17 cellular contexts compared by ENCODE assay signal in genomic region chr1:1341549-1342021, GRCh38. TPM values are rescaled to one million over a fixed set of nuclear protein-coding genes. Genes with fewer than 3 reads are reported as not detected.
DNase-seq lines count a peak whose midpoint lies in the region; ATAC-seq, FAIRE-seq and TF ChIP-seq lines count a peak whose summit lies in the region.
"Had no signal": no experiment of that assay in that cellular context is flagged by ENCODE, and none has a peak within 500 bp of the region (broad histone marks: within the 10 kb centered on the region; RNA-seq: fewer than 3 reads in every experiment).

No MANE protein-coding gene starts in this region.

- no peak overlapping the region for H2BK12ac ChIP-seq in mesenchymal stem cell (ENCODE audit: low read length in 2 of 2)

- H2BK15ac ChIP-seq in mesenchymal stem cell (ENCODE audit: low read depth, poor library complexity, severe bottlenecking): no peak overlapping the region

- POLR2A ChIA-PET in HEK293 (lab: Yijun Ruan, JAX) (no interaction called here), K562 (lab: Yijun Ruan, JAX) (interaction anchor here (0.6 to 1.0 kb wide), 2 partner anchors 10 to 35 kb away, joined by 3 to 4 read pairs; no protein-coding TSS in a partner anchor)

- H2BK5ac ChIP-seq in mesenchymal stem cell (ENCODE audit: low read depth, low read length, poor library complexity, severe bottlenecking): no peak overlapping the region

- BruUV-seq in K562 (replicated peaks; lab: Mats Ljungman, UMichigan): no TSS peak

- peaks cover 40% of the 10 kb centered on the region for H3K79me2 ChIP-seq in K562 (ENCODE audit: control insufficient read depth, insufficient read depth, low read length)

- TF ChIP-seq CTCF in HEK293 (tag by site-specific recombination; IDR thresholded peaks at IDR 0.05) (no peak), K562 (IDR thresholded peaks at IDR 0.05 in 2 of 3, conservative IDR thresholded peaks at IDR 0.05 in 1 of 3; ENCODE audit: insufficient read depth in 2 of 3, low read depth in 1 of 3, low read length in 3 of 3) (no peak)

- H2BK120ac ChIP-seq in mesenchymal stem cell (ENCODE audit: low read depth, low read length): no peak overlapping the region

- H3K79me1 ChIP-seq in mesenchymal stem cell (replicated peaks; ENCODE audit: low read length, poor library complexity, severe bottlenecking): peaks cover 36% of the 10 kb centered on the region

- H3K23ac ChIP-seq in mesenchymal stem cell (ENCODE audit: low read length in 2 of 2): no peak overlapping the region

- peaks cover 38% of the 10 kb centered on the region; the same call in 1 of the 2 replicates for H4K20me1 ChIP-seq in K562 (replicated peaks; ENCODE audit: control insufficient read depth, insufficient read depth, low read length)

- H3K4me3 ChIP-seq in HEK293 (ENCODE audit: low read depth, low read length): no peak overlapping the region
- no peak overlapping the region for H3K4me3 ChIP-seq in K562
- H3K4me3 ChIP-seq in mesenchymal stem cell (ENCODE audit: insufficient read depth in 1 of 2, low read depth in 1 of 2, low read length in 2 of 2): no peak overlapping the region
- H3K4me3 ChIP-seq: BLaER1, GM23248 had no signal

- TF ChIP-seq EP300 in K562 (IDR thresholded peaks at IDR 0.05; ENCODE audit: low read length): no peak

- in situ Hi-C loops in K562 (cut with MboI): no loop called here

- no peak overlapping the region for H2AK5ac ChIP-seq in mesenchymal stem cell (ENCODE audit: low read length, severe bottlenecking)

- no peaks in the 10 kb centered on the region for H3K9me3 ChIP-seq in HEK293 (ENCODE audit: control insufficient read depth, insufficient read depth, low read depth, low read length)
- peaks cover 2% of the 10 kb centered on the region; the same call in 1 of the 2 replicates for H3K9me3 ChIP-seq in K562 (replicated peaks; ENCODE audit: control insufficient read depth, insufficient read depth, low read depth, low read length)
- no peaks in the 10 kb centered on the region for H3K9me3 ChIP-seq in mesenchymal stem cell (ENCODE audit: control insufficient read depth, low read length)
- H3K9me3 ChIP-seq: BLaER1 had no signal

- ATAC-seq in K562 (no peak), HG03025 (IDR thresholded peaks at IDR 0.05; ENCODE audit: low FRiP score, unreplicated experiment) (no peak)
- ATAC-seq: CD8-positive, alpha-beta T cell had no signal

- DNase-seq in K562 (ENCODE audit: extremely low read depth in 1 of 4, low spot score in 3 of 4) (no peak), mesenchymal stem cell (no peak), T1000 (lab: John Stamatoyannopoulos, UW) (no peak)
- no peak for DNase-seq in stimulated activated naive CD4-positive, alpha-beta T cell treated with Interleukin-2 at 50 U/mL for 16 hours (lab: John Stamatoyannopoulos, UW)
- DNase-seq: 8988T; Calu3; CD8-positive, alpha-beta T cell; DMS79 treated with DMSO at 0.1 percent for 48 hours; GF-D8; GM23248; HCEC 1CT; HFFc6 had no signal

- FAIRE-seq in K562 (lab: Jason Lieb, UNC): no peak
- FAIRE-seq: H54 had no signal

- no peak overlapping the region for H3K9ac ChIP-seq in K562 (ENCODE audit: insufficient read depth in 1 of 2, low read depth in 2 of 2, low read length in 2 of 2)
- H3K9ac ChIP-seq in mesenchymal stem cell (ENCODE audit: low read length): no peak overlapping the region
- H3K9ac ChIP-seq: GM23248, KMS-11 had no signal

- no peak overlapping the region for H3K14ac ChIP-seq in mesenchymal stem cell (ENCODE audit: low read length in 2 of 2)

- no peak overlapping the region for H3K27ac ChIP-seq in HEK293 (ENCODE audit: extremely low read depth, low read depth, low read length)
- no peak overlapping the region for H3K27ac ChIP-seq in K562 (ENCODE audit: extremely low read depth, low read depth, low read length)
- no peak overlapping the region for H3K27ac ChIP-seq in mesenchymal stem cell (ENCODE audit: low read length, poor library complexity, severe bottlenecking)
- H3K27ac ChIP-seq: GM23248, KMS-11 had no signal

- H3K4ac ChIP-seq in mesenchymal stem cell (ENCODE audit: low read depth in 1 of 2, low read length in 2 of 2): no peak overlapping the region

- no peak for TF ChIP-seq RAD21 in K562 (CRISPR knock-in tag; conservative IDR thresholded peaks at IDR 0.05 in 1 of 2, IDR thresholded peaks at IDR 0.05 in 1 of 2)

- WGBS in K562 (ENCODE audit: insufficient coverage, low coverage, missing lambda C conversion rate): 92% methylated on average over 17 of the region's 17 CpGs
- WGBS in mesenchymal stem cell: 97% methylated on average over 17 of the region's 17 CpGs

- H3K18ac ChIP-seq in mesenchymal stem cell (ENCODE audit: low read depth in 1 of 2, low read length in 2 of 2): no peak overlapping the region

- intact Hi-C loops in K562 (cut with micrococcal nuclease): no loop called here

- H3K4me1 ChIP-seq in HEK293 (ENCODE audit: control insufficient read depth, insufficient read depth, low read length) (no peaks in the 10 kb centered on the region; the same call in 1 of the 2 replicates), K562 (replicated peaks in 1 of 2; ENCODE audit: control insufficient read depth in 2 of 2, insufficient read depth in 2 of 2, low read length in 2 of 2) (peaks cover 9 to 88% of the 10 kb centered on the region in 2 experiments; a peak in 3 of 5 replicates), mesenchymal stem cell (ENCODE audit: control insufficient read depth, insufficient read depth, low read depth, low read length) (peaks cover 49% of the 10 kb centered on the region)

- peaks cover 11% of the 10 kb centered on the region for H3K9me1 ChIP-seq in K562 (ENCODE audit: control insufficient read depth, insufficient read depth, low read length)

- H3K27me3 ChIP-seq in K562 (ENCODE audit: control insufficient read depth in 2 of 2, insufficient read depth in 2 of 2, low read length in 2 of 2): no peaks in the 10 kb centered on the region
- H3K27me3 ChIP-seq in mesenchymal stem cell (ENCODE audit: control insufficient read depth in 1 of 2, insufficient read depth in 1 of 2, low read length in 2 of 2): no peaks in the 10 kb centered on the region
- H3K27me3 ChIP-seq: BLaER1 had no signal

- H4K91ac ChIP-seq in mesenchymal stem cell (ENCODE audit: low read length): peak overlapping the region; percentile 40

- no peak overlapping the region for H4K8ac ChIP-seq in mesenchymal stem cell (ENCODE audit: low read length)

- TF ChIP-seq POLR2A in K562 (conservative IDR thresholded peaks at IDR 0.05): no peak

- H3K36me3 ChIP-seq in HEK293 (ENCODE audit: control insufficient read depth in 2 of 2, insufficient read depth in 1 of 2, low read length in 2 of 2) (peaks cover 0 to 73% of the 10 kb centered on the region in 2 experiments; a peak in 2 of 3 replicates), K562 (ENCODE audit: control insufficient read depth, insufficient read depth, low read length) (peaks cover 83% of the 10 kb centered on the region; the same call in 2 of the 3 replicates), mesenchymal stem cell (ENCODE audit: control insufficient read depth in 1 of 2, insufficient read depth in 2 of 2, low read depth in 1 of 2, low read length in 2 of 2) (peaks cover 31 to 86% of the 10 kb centered on the region in 2 experiments)

- H3K4me2 ChIP-seq in K562 (ENCODE audit: insufficient read depth, low read length): no peak overlapping the region
- no peak overlapping the region for H3K4me2 ChIP-seq in mesenchymal stem cell (ENCODE audit: low read length, poor library complexity, severe bottlenecking)
- H3K4me2 ChIP-seq: KMS-11 had no signal

- no peak overlapping the region for H2AFZ ChIP-seq in K562 (ENCODE audit: low read depth, low read length)
- no peak overlapping the region for H2AFZ ChIP-seq in mesenchymal stem cell (ENCODE audit: low read depth, low read length)
- H2AFZ ChIP-seq: GM23248 had no signal

- CTCF ChIA-PET in HEK293 (lab: Yijun Ruan, JAX) (no interaction called here), K562 (lab: Yijun Ruan, JAX; ENCODE audit: low intra/inter-chr PET ratio) (no interaction called here)

RNA-seq across cellular contexts. Expression of gene DVL1, which starts 7.6 kb away (rescaled TPM):
- total RNA-seq in K562 (2011; cell fraction: chromatin; rRNA removed; ENCODE audit: low replicate concordance): 53.3 and 207 TPM in 2 replicates
- total RNA-seq in K562 (2011; cell fraction: nucleolus; rRNA removed): 213 and 235 TPM in 2 replicates
- total RNA-seq in K562 (2011; cell fraction: nucleoplasm; rRNA removed): 85.9 and 103 TPM in 2 replicates
- total RNA-seq in K562 (2014; rRNA removed): 135 and 143 TPM in 2 replicates
- total RNA-seq in K562 (2014; rRNA removed; fragmentation: Illumina TruSeq; extraction: Trizol): 3.5 and 6.3 TPM in 2 replicates
- 50.9 and 51.7 TPM in 2 replicates for total RNA-seq in K562 (2015; rRNA removed; fragmentation: Illumina TruSeq; extraction: Trizol)
- total RNA-seq in K562 (2021): 106 and 118 TPM in 2 replicates
- 24.3 and 42.1 TPM in 2 replicates for polyA plus RNA-seq in K562 (2011; rRNA removed)
- polyA plus RNA-seq in K562 (2011; cell fraction: cytosol; rRNA removed): 39.8 and 107 TPM in 2 replicates
- polyA plus RNA-seq in K562 (2011; cell fraction: nucleus; rRNA removed): 353 and 531 TPM in 2 replicates
- polyA plus RNA-seq in K562 (2012): 65.5 and 75.0 TPM in 2 replicates
- 13.9 and 43.4 TPM in 2 replicates for polyA plus RNA-seq in K562 (2014; fragmentation: Illumina TruSeq; extraction: Trizol)
- polyA plus RNA-seq in K562 (2014; fragmentation: Nextera tagmentation; extraction: Ambion mirVana): under 1 TPM; 0.62 to 0.63 TPM
- 119 and 136 TPM in 2 replicates for polyA plus RNA-seq in K562 (2014; rRNA removed)
- polyA minus RNA-seq in K562 (2011; rRNA and poly(A)+ RNA removed): 5.6 and 11.7 TPM in 2 replicates
- polyA minus RNA-seq in K562 (2011; cell fraction: cytosol; rRNA and poly(A)+ RNA removed): 32.9 and 47.2 TPM in 2 replicates
- 69.3 and 81.9 TPM in 2 replicates for polyA minus RNA-seq in K562 (2011; cell fraction: nucleus; rRNA and poly(A)+ RNA removed)
- 26.3 TPM for polyA plus RNA-seq in mesenchymal stem cell (2013, experiment 1 of 2)
- 26.6 TPM for polyA plus RNA-seq in mesenchymal stem cell (2013, experiment 2 of 2)

RNA-seq across cellular contexts. Expression of gene TAS1R3, which starts 10.5 kb away (rescaled TPM):
- total RNA-seq in K562 (2011; cell fraction: chromatin; rRNA removed; ENCODE audit: low replicate concordance): 0.19 and 0.58 TPM in 2 replicates
- 0.53 and 0.67 TPM in 2 replicates for total RNA-seq in K562 (2011; cell fraction: nucleolus; rRNA removed)
- 0.15 and 0.23 TPM in 2 replicates for total RNA-seq in K562 (2011; cell fraction: nucleoplasm; rRNA removed)
- total RNA-seq in K562 (2014; rRNA removed) (0.12 TPM in 1 of 2 replicates, not detected in the other), K562 (2014; rRNA removed; fragmentation: Illumina TruSeq; extraction: Trizol) (not detected in 2 replicates), K562 (2015; rRNA removed; fragmentation: Illumina TruSeq; extraction: Trizol) (0.04 TPM in 1 of 2 replicates, not detected in the other), K562 (2021) (0.07 and 0.09 TPM in 2 replicates)
- polyA plus RNA-seq in K562 (2011; rRNA removed) (0.05 TPM in 1 of 2 replicates, not detected in the other), K562 (2014; fragmentation: Illumina TruSeq; extraction: Trizol) (not detected in 2 replicates), K562 (2014; fragmentation: Nextera tagmentation; extraction: Ambion mirVana) (not detected), K562 (2014; rRNA removed) (0.03 and 0.13 TPM in 2 replicates)
- polyA plus RNA-seq in K562 (2011; cell fraction: cytosol; rRNA removed): 0.03 and 0.06 TPM in 2 replicates
- 0.25 and 0.31 TPM in 2 replicates for polyA plus RNA-seq in K562 (2011; cell fraction: nucleus; rRNA removed)
- 0.26 and 0.37 TPM in 2 replicates for polyA plus RNA-seq in K562 (2012)
- not detected in 2 replicates for polyA minus RNA-seq in K562 (2011; rRNA and poly(A)+ RNA removed)
- polyA minus RNA-seq in K562 (2011; cell fraction: cytosol; rRNA and poly(A)+ RNA removed): not detected in 2 replicates
- 0.13 and 0.22 TPM in 2 replicates for polyA minus RNA-seq in K562 (2011; cell fraction: nucleus; rRNA and poly(A)+ RNA removed)
- polyA plus RNA-seq in mesenchymal stem cell (2013, experiment 1 of 2): 0.04 TPM
- polyA plus RNA-seq in mesenchymal stem cell (2013, experiment 2 of 2): 0.04 TPM
- polyA plus RNA-seq: GM23248 had no signal

RNA-seq across cellular contexts. Expression of gene MXRA8, which starts 16.8 kb away (rescaled TPM):
- 12.2 and 30.9 TPM in 2 replicates for total RNA-seq in K562 (2011; cell fraction: chromatin; rRNA removed; ENCODE audit: low replicate concordance)
- 39.7 and 42.5 TPM in 2 replicates for total RNA-seq in K562 (2011; cell fraction: nucleolus; rRNA removed)
- total RNA-seq in K562 (2011; cell fraction: nucleoplasm; rRNA removed): 29.8 and 30.7 TPM in 2 replicates
- total RNA-seq in K562 (2014; rRNA removed): 7.3 and 12.4 TPM in 2 replicates
- total RNA-seq in K562 (2014; rRNA removed; fragmentation: Illumina TruSeq; extraction: Trizol): 2.1 and 2.7 TPM in 2 replicates
- 4.8 and 5.5 TPM in 2 replicates for total RNA-seq in K562 (2015; rRNA removed; fragmentation: Illumina TruSeq; extraction: Trizol)
- total RNA-seq in K562 (2021): 9.1 and 10.8 TPM in 2 replicates
- 2.9 and 9.0 TPM in 2 replicates for polyA plus RNA-seq in K562 (2011; rRNA removed)
- 4.0 and 38.2 TPM in 2 replicates for polyA plus RNA-seq in K562 (2011; cell fraction: cytosol; rRNA removed)
- polyA plus RNA-seq in K562 (2011; cell fraction: nucleus; rRNA removed): 18.3 and 101 TPM in 2 replicates
- polyA plus RNA-seq in K562 (2012): 13.9 and 20.4 TPM in 2 replicates
- polyA plus RNA-seq in K562 (2014; fragmentation: Illumina TruSeq; extraction: Trizol): 6.3 and 9.2 TPM in 2 replicates
- under 1 TPM; 0.66 to 0.83 TPM for polyA plus RNA-seq in K562 (2014; fragmentation: Nextera tagmentation; extraction: Ambion mirVana)
- polyA plus RNA-seq in K562 (2014; rRNA removed): 11.3 and 13.1 TPM in 2 replicates
- 0.75 and 3.0 TPM in 2 replicates for polyA minus RNA-seq in K562 (2011; rRNA and poly(A)+ RNA removed)
- polyA minus RNA-seq in K562 (2011; cell fraction: cytosol; rRNA and poly(A)+ RNA removed): 2.1 and 10.7 TPM in 2 replicates
- polyA minus RNA-seq in K562 (2011; cell fraction: nucleus; rRNA and poly(A)+ RNA removed): 1.4 and 8.2 TPM in 2 replicates
- 282 TPM for polyA plus RNA-seq in mesenchymal stem cell (2013, experiment 1 of 2)
- polyA plus RNA-seq in mesenchymal stem cell (2013, experiment 2 of 2): 274 TPM
- total RNA-seq: Calu3 had no signal

RNA-seq across cellular contexts. Expression of gene CPTP, which starts 17.0 kb away (rescaled TPM):
- 3.4 and 22.1 TPM in 2 replicates for total RNA-seq in K562 (2011; cell fraction: chromatin; rRNA removed; ENCODE audit: low replicate concordance)
- total RNA-seq in K562 (2011; cell fraction: nucleolus; rRNA removed): 31.8 and 32.0 TPM in 2 replicates
- 11.2 and 13.9 TPM in 2 replicates for total RNA-seq in K562 (2011; cell fraction: nucleoplasm; rRNA removed)
- total RNA-seq in K562 (2014; rRNA removed): 21.6 and 33.4 TPM in 2 replicates
- 3.0 and 3.5 TPM in 2 replicates for total RNA-seq in K562 (2014; rRNA removed; fragmentation: Illumina TruSeq; extraction: Trizol)
- total RNA-seq in K562 (2015; rRNA removed; fragmentation: Illumina TruSeq; extraction: Trizol): 8.4 and 10.1 TPM in 2 replicates
- total RNA-seq in K562 (2021): 25.4 and 25.8 TPM in 2 replicates
- polyA plus RNA-seq in K562 (2011; rRNA removed): 3.5 and 5.7 TPM in 2 replicates
- polyA plus RNA-seq in K562 (2011; cell fraction: cytosol; rRNA removed): 7.2 and 32.1 TPM in 2 replicates
- 5.6 and 10.3 TPM in 2 replicates for polyA plus RNA-seq in K562 (2011; cell fraction: nucleus; rRNA removed)
- polyA plus RNA-seq in K562 (2012): 14.5 and 17.3 TPM in 2 replicates
- 2.7 and 9.1 TPM in 2 replicates for polyA plus RNA-seq in K562 (2014; fragmentation: Illumina TruSeq; extraction: Trizol)
- polyA plus RNA-seq in K562 (2014; fragmentation: Nextera tagmentation; extraction: Ambion mirVana): under 1 TPM; 0.11 to 0.20 TPM
- 12.4 and 12.9 TPM in 2 replicates for polyA plus RNA-seq in K562 (2014; rRNA removed)
- polyA minus RNA-seq in K562 (2011; rRNA and poly(A)+ RNA removed): 2.1 and 2.4 TPM in 2 replicates
- 9.2 and 12.1 TPM in 2 replicates for polyA minus RNA-seq in K562 (2011; cell fraction: cytosol; rRNA and poly(A)+ RNA removed)
- 14.0 and 17.8 TPM in 2 replicates for polyA minus RNA-seq in K562 (2011; cell fraction: nucleus; rRNA and poly(A)+ RNA removed)
- polyA plus RNA-seq in mesenchymal stem cell (2013, experiment 1 of 2): 17.8 TPM
- 17.7 TPM for polyA plus RNA-seq in mesenchymal stem cell (2013, experiment 2 of 2)

RNA-seq across cellular contexts. Expression of gene INTS11, which starts 17.1 kb away (rescaled TPM):
- total RNA-seq in K562 (2011; cell fraction: chromatin; rRNA removed; ENCODE audit: low replicate concordance): 317 and 866 TPM in 2 replicates
- total RNA-seq in K562 (2011; cell fraction: nucleolus; rRNA removed): 565 and 578 TPM in 2 replicates
- total RNA-seq in K562 (2011; cell fraction: nucleoplasm; rRNA removed): 402 and 440 TPM in 2 replicates
- total RNA-seq in K562 (2014; rRNA removed) (151 and 179 TPM in 2 replicates), K562 (2014; rRNA removed; fragmentation: Illumina TruSeq; extraction: Trizol) (62.1 and 77.4 TPM in 2 replicates), K562 (2015; rRNA removed; fragmentation: Illumina TruSeq; extraction: Trizol) (85.4 and 88.8 TPM in 2 replicates), K562 (2021) (153 and 164 TPM in 2 replicates)
- polyA plus RNA-seq in K562 (2011; rRNA removed) (110 and 164 TPM in 2 replicates), K562 (2014; fragmentation: Illumina TruSeq; extraction: Trizol) (143 and 151 TPM in 2 replicates), K562 (2014; fragmentation: Nextera tagmentation; extraction: Ambion mirVana) (10 to 100 TPM in 1 of 2 experiments, 1 to 10 TPM in 1; 3.6 to 11.8 TPM), K562 (2014; rRNA removed) (183 TPM in 2 replicates)
- 195 and 300 TPM in 2 replicates for polyA plus RNA-seq in K562 (2011; cell fraction: cytosol; rRNA removed)
- polyA plus RNA-seq in K562 (2011; cell fraction: nucleus; rRNA removed): 663 and 798 TPM in 2 replicates
- 151 and 204 TPM in 2 replicates for polyA plus RNA-seq in K562 (2012)
- polyA minus RNA-seq in K562 (2011; rRNA and poly(A)+ RNA removed): 68.4 and 103 TPM in 2 replicates
- polyA minus RNA-seq in K562 (2011; cell fraction: cytosol; rRNA and poly(A)+ RNA removed): 79.6 and 101 TPM in 2 replicates
- polyA minus RNA-seq in K562 (2011; cell fraction: nucleus; rRNA and poly(A)+ RNA removed): 108 and 123 TPM in 2 replicates
- 57.1 TPM for polyA plus RNA-seq in mesenchymal stem cell (2013, experiment 1 of 2)
- polyA plus RNA-seq in mesenchymal stem cell (2013, experiment 2 of 2): 55.5 TPM
